8 cellular contexts compared by ENCODE assay signal in genomic region chr11:33996498-33997454, GRCh38. TPM values are rescaled to one million over a fixed set of nuclear protein-coding genes. Genes with fewer than 3 reads are reported as not detected.
A peak's percentile ranks its signal among the peaks of the same experiment; 100 is the strongest.
DNase-seq lines count a peak whose midpoint lies in the region; ATAC-seq and TF ChIP-seq lines count a peak whose summit lies in the region.

No MANE protein-coding gene starts in this region.

- H3K9ac ChIP-seq in OCI-LY1 (ENCODE audit: low read length) = no peak overlapping the region

- peaks cover 19 to 22% of the 10 kb centered on the region in 2 donors for H3K27me3 Mint-ChIP-seq in natural killer cell (ENCODE audit: low read depth in 2 of 2)
- peaks cover 18% of the 10 kb centered on the region for H3K27me3 Mint-ChIP-seq in stimulated activated memory B cell treated with anti-CD40 and anti-IgM and Interleukin-4, amounts not matched to agents 10 μg/mL and 1 μg/mL and 100 μg/mL, for 72 hours

- peaks cover 8% of the 10 kb centered on the region; the same call in 1 of the 2 replicates for H3K27me3 ChIP-seq in OCI-LY1 (ENCODE audit: insufficient read depth, low read length)

- H3K4me3 ChIP-seq in OCI-LY1 (ENCODE audit: low read depth, low read length, poor library complexity, severe bottlenecking) = no peak overlapping the region

- H3K79me2 ChIP-seq in OCI-LY1 (ENCODE audit: insufficient read depth, low read length) = no peaks in the 10 kb centered on the region

- H3K4me3 Mint-ChIP-seq in natural killer cell = no peak overlapping the region
- H3K4me3 Mint-ChIP-seq in stimulated activated memory B cell treated with anti-CD40 and anti-IgM and Interleukin-4, amounts not matched to agents 10 μg/mL and 1 μg/mL and 100 μg/mL, for 72 hours = no peak overlapping the region

- DNase-seq in D341Med (ENCODE audit: low spot score) (peak; percentile 81), HuH-7 (ENCODE audit: low spot score) (peak; percentile 64), activated T-cell treated with anti-CD3 and anti-CD28 coated beads for 4 hours (peak; percentile 73), natural killer cell (peak; percentile 48)

- H3K9me2 ChIP-seq in OCI-LY1 (ENCODE audit: low read depth, low read length) = no peaks in the 10 kb centered on the region

- no peaks in the 10 kb centered on the region for H4K20me1 ChIP-seq in OCI-LY1 (ENCODE audit: insufficient read depth, low read length)

- H3K9me3 Mint-ChIP-seq in natural killer cell = no peaks in the 10 kb centered on the region
- peaks cover 3% of the 10 kb centered on the region for H3K9me3 Mint-ChIP-seq in stimulated activated memory B cell treated with anti-CD40 and anti-IgM and Interleukin-4, amounts not matched to agents 10 μg/mL and 1 μg/mL and 100 μg/mL, for 72 hours

- no peaks in the 10 kb centered on the region for H3K36me3 Mint-ChIP-seq in natural killer cell
- no peaks in the 10 kb centered on the region for H3K36me3 Mint-ChIP-seq in stimulated activated memory B cell treated with anti-CD40 and anti-IgM and Interleukin-4, amounts not matched to agents 10 μg/mL and 1 μg/mL and 100 μg/mL, for 72 hours

- no peak overlapping the region for H3K27ac ChIP-seq in OCI-LY1 (ENCODE audit: low read depth, low read length, poor library complexity, severe bottlenecking)

- TF ChIP-seq CTCF in OCI-LY1 (IDR thresholded peaks at IDR 0.05; ENCODE audit: low read length) = peak; percentile 76
- peak; percentile 74 for TF ChIP-seq CTCF in natural killer cell (IDR thresholded peaks at IDR 0.05)

- H3K4me2 ChIP-seq in OCI-LY1 (ENCODE audit: low read length) = no peak overlapping the region; the same call in 1 of the 2 replicates

- no peaks in the 10 kb centered on the region for H3K36me3 ChIP-seq in OCI-LY1 (ENCODE audit: insufficient read depth, low read length)

- ATAC-seq in GM21423 (IDR thresholded peaks at IDR 0.05; ENCODE audit: unreplicated experiment) = peak; percentile 73
- peak; percentile 95 for ATAC-seq in esophagus mucosa
- ATAC-seq in natural killer cell = peak; percentile 93 to 100 (median 100)
- peak; percentile 91 for ATAC-seq in stimulated activated memory B cell treated with anti-CD40 and anti-IgM and Interleukin-4, amounts not matched to agents 10 μg/mL and 1 μg/mL and 100 μg/mL, for 72 hours

- no peaks in the 10 kb centered on the region for H3K9me3 ChIP-seq in OCI-LY1 (ENCODE audit: low read length)

- no peak overlapping the region for H3K27ac Mint-ChIP-seq in natural killer cell
- no peak overlapping the region for H3K27ac Mint-ChIP-seq in stimulated activated memory B cell treated with anti-CD40 and anti-IgM and Interleukin-4, amounts not matched to agents 10 μg/mL and 1 μg/mL and 100 μg/mL, for 72 hours

- intact Hi-C loops in natural killer cell (cut with micrococcal nuclease) = loop anchor here (1.0 to 5.0 kb wide), 4 partner anchors 56 to 363 kb away; partner anchors contain the start of gene NAT10

- peaks cover 4% of the 10 kb centered on the region for H3K4me1 ChIP-seq in OCI-LY1 (ENCODE audit: insufficient read depth, low read length, severe bottlenecking)

- H3K4me1 Mint-ChIP-seq in natural killer cell = peaks cover 7 to 10% of the 10 kb centered on the region in 2 donors
- H3K4me1 Mint-ChIP-seq in stimulated activated memory B cell treated with anti-CD40 and anti-IgM and Interleukin-4, amounts not matched to agents 10 μg/mL and 1 μg/mL and 100 μg/mL, for 72 hours = peaks cover 22% of the 10 kb centered on the region

- no peak overlapping the region for H2AFZ ChIP-seq in OCI-LY1 (ENCODE audit: low read length)

- no peaks in the 10 kb centered on the region for H3F3A ChIP-seq in OCI-LY1 (ENCODE audit: insufficient read depth, low read length)

RNA-seq across cellular contexts. Expression of gene CAPRIN1, which starts 54.8 kb away (rescaled TPM):
- total RNA-seq in esophagus mucosa (154 TPM), natural killer cell (100 to 1,000 TPM; 118 to 158 (median 137) TPM)
